9 cellular contexts compared by ENCODE assay signal in the genomic region with DNA sequence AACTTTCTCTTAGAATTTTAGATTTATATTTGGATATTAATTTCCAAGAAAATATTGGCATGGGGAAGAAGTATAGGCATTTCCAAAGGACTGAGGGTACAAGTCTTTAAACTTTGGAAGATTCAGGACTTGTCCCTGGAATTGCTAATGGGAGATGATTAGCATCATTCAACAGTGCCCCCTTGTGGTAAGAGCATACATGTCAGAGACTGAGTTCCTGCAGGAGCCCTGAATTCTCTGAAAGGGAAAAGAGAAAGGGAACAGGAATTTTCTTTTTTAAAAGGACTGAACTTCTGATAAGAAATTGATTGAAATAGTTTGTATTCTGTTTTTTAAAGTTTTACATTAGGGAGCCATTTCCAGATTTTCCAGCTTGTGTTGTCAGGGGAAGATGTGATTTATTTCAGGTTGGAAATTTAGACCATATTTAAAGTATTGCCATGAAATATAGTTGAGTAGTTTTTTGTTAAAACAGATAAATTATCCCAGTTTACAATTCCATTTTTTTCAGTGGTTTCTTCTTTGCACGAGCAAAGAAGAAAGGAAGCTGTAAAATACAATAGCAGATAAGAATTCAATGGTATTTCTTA. TPM values are rescaled to one million over a fixed set of nuclear protein-coding genes. Genes with fewer than 3 reads are reported as not detected.
DNase-seq lines count a peak whose midpoint lies in the region; ATAC-seq and TF ChIP-seq lines count a peak whose summit lies in the region.
"Had no signal": no experiment of that assay in that cellular context is flagged by ENCODE, and none has a peak within 500 bp of the region (broad histone marks: within the 10 kb centered on the region; RNA-seq: fewer than 3 reads in every experiment).

No MANE protein-coding gene starts in this region.

- 19 to 28% (median 23%) methylated on average over 1 of the region's 1 CpG for WGBS in adrenal gland, 4 donors
- WGBS in psoas muscle, 3 donors, result 46 to 74% (median 56%) methylated on average over 1 of the region's 1 CpG

- intact Hi-C loops in Calu3 (cut with micrococcal nuclease; ENCODE audit: unreplicated experiment) (loop anchor here (2.0 to 5.0 kb wide), 2 partner anchors 215 to 227 kb away; no protein-coding TSS in a partner anchor), adrenal gland (cut with DNase I) (loop anchor here (10.0 kb wide), 2 partner anchors 217 to 227 kb away; no protein-coding TSS in a partner anchor), psoas muscle (cut with DNase I) (loop anchor here (5.0 kb wide), 2 partner anchors 125 to 220 kb away; no protein-coding TSS in a partner anchor)

- BruUV-seq in Calu3 (replicated peaks; lab: Mats Ljungman, UMichigan), result no TSS peak

- CTCF ChIA-PET in Calu3 (lab: Charles Lee), result interaction anchor here (1.5 kb wide), 1 partner anchor 218 kb away, joined by 3 read pairs; no protein-coding TSS in a partner anchor

- H3K4me3 Mint-ChIP-seq in Calu3 (ENCODE audit: low read depth, unreplicated experiment), result no peak overlapping the region
- H3K4me3 Mint-ChIP-seq: stimulated activated effector memory CD8-positive, alpha-beta T cell treated with anti-CD3 and anti-CD28 coated beads, Interleukin-12 subunit alpha, Interleukin-12 subunit beta, amount 100 ng/mL, for 72 hours had no signal

- TF ChIP-seq CTCF in Calu3 (IDR thresholded peaks at IDR 0.05; ENCODE audit: unreplicated experiment), result peak; percentile 73
- TF ChIP-seq CTCF in adrenal gland (IDR thresholded peaks at IDR 0.05), result peak; percentile 79 to 95 (median 84)
- TF ChIP-seq CTCF in cardiac muscle cell (IDR thresholded peaks at IDR 0.05; ENCODE audit: low read depth, low read length), result peak; percentile 86
- peak; percentile 90 for TF ChIP-seq CTCF in psoas muscle (IDR thresholded peaks at IDR 0.05)

- no peaks in the 10 kb centered on the region for H3K9me3 Mint-ChIP-seq in Calu3 (ENCODE audit: low read depth, unreplicated experiment)
- H3K9me3 Mint-ChIP-seq: stimulated activated effector memory CD8-positive, alpha-beta T cell treated with anti-CD3 and anti-CD28 coated beads, Interleukin-12 subunit alpha, Interleukin-12 subunit beta, amount 100 ng/mL, for 72 hours had no signal

- no peaks in the 10 kb centered on the region for H3K4me1 ChIP-seq in adrenal gland (replicated peaks in 1 of 2)
- H3K4me1 ChIP-seq in cardiac muscle cell (ENCODE audit: low read depth), result no peaks in the 10 kb centered on the region
- H3K4me1 ChIP-seq in psoas muscle, result no peaks in the 10 kb centered on the region

- no peaks in the 10 kb centered on the region for H3K27me3 Mint-ChIP-seq in Calu3 (ENCODE audit: unreplicated experiment)

- H3K4me1 Mint-ChIP-seq in Calu3 (ENCODE audit: low read depth, unreplicated experiment), result no peaks in the 10 kb centered on the region

- no peak for TF ChIP-seq POLR2A in adrenal gland (IDR thresholded peaks at IDR 0.05)

- H3K4me3 ChIP-seq in adrenal gland (no peak overlapping the region), cardiac muscle cell (no peak overlapping the region), psoas muscle (no peak overlapping the region)

- peak; percentile 72 for DNase-seq in Calu3
- DNase-seq in HCEC 1CT, result peak; percentile 71
- peak; percentile 20 to 68 for DNase-seq in NCI-H524 (lab: John Stamatoyannopoulos, UW)
- peak; percentile 38 to 77 (median 76) for DNase-seq in adrenal gland
- peak; percentile 90 for DNase-seq in cardiac muscle cell (ENCODE audit: low read depth in 1 of 2, low spot score in 1 of 2)
- no peak for DNase-seq in psoas muscle
- no peak for DNase-seq in OCI-M2 (lab: John Stamatoyannopoulos, UW; ENCODE audit: unreplicated experiment)

- H3K36me3 Mint-ChIP-seq in Calu3 (ENCODE audit: insufficient read depth, unreplicated experiment), result peaks cover 4% of the 10 kb centered on the region
- H3K36me3 Mint-ChIP-seq: stimulated activated effector memory CD8-positive, alpha-beta T cell treated with anti-CD3 and anti-CD28 coated beads, Interleukin-12 subunit alpha, Interleukin-12 subunit beta, amount 100 ng/mL, for 72 hours had no signal

- no peaks in the 10 kb centered on the region for H3K9me3 ChIP-seq in adrenal gland (replicated peaks in 1 of 3)
- no peaks in the 10 kb centered on the region for H3K9me3 ChIP-seq in cardiac muscle cell (ENCODE audit: low read depth)
- H3K9me3 ChIP-seq in psoas muscle, result no peaks in the 10 kb centered on the region

- H3K27me3 ChIP-seq in adrenal gland, result no peaks in the 10 kb centered on the region
- H3K27me3 ChIP-seq in cardiac muscle cell, result no peaks in the 10 kb centered on the region
- no peaks in the 10 kb centered on the region for H3K27me3 ChIP-seq in psoas muscle (ENCODE audit: insufficient read depth in 3 of 3, low read length in 2 of 3)

- H3K27ac Mint-ChIP-seq in Calu3 (ENCODE audit: unreplicated experiment), result no peak overlapping the region
- H3K27ac Mint-ChIP-seq: stimulated activated effector memory CD8-positive, alpha-beta T cell treated with anti-CD3 and anti-CD28 coated beads, Interleukin-12 subunit alpha, Interleukin-12 subunit beta, amount 100 ng/mL, for 72 hours had no signal

- ATAC-seq in psoas muscle, result peak; percentile 69 to 91 (median 80)
- ATAC-seq in GM21825 (IDR thresholded peaks at IDR 0.05; ENCODE audit: unreplicated experiment), result no peak
- ATAC-seq: stimulated activated effector memory CD8-positive, alpha-beta T cell treated with anti-CD3 and anti-CD28 coated beads, Interleukin-12 subunit alpha, Interleukin-12 subunit beta, amount 100 ng/mL, for 72 hours had no signal

- H3K36me3 ChIP-seq in adrenal gland (replicated peaks in 1 of 2) (peaks cover 0 to 5% of the 10 kb centered on the region in 2 donors), cardiac muscle cell (no peaks in the 10 kb centered on the region), psoas muscle (ENCODE audit: insufficient read depth in 1 of 2, low read depth in 1 of 2) (peaks cover 0 to 45% of the 10 kb centered on the region in 2 donors)

- no peak overlapping the region for H3K27ac ChIP-seq in adrenal gland
- no peak overlapping the region for H3K27ac ChIP-seq in cardiac muscle cell
- no peak overlapping the region for H3K27ac ChIP-seq in psoas muscle

RNA-seq across cellular contexts. Expression of a gene that starts 44.0 kb away (rescaled TPM):
- 0.78 and 0.83 TPM in 2 replicates for total RNA-seq in Calu3 (2022)
- total RNA-seq in adrenal gland, result 1 to 10 TPM in 5 of 8 donors, under 1 TPM in 1, not detected in 2; 0.91 to 3.1 (median 1.8) TPM
- polyA plus RNA-seq in adrenal gland, result 1 to 10 TPM; 1.3 to 5.2 (median 2.7) TPM
- total RNA-seq in cardiac muscle cell, result 0.35 and 0.57 TPM in 2 replicates
- polyA plus RNA-seq in cardiac muscle cell, result not detected in 2 replicates
- total RNA-seq in psoas muscle, result 1 to 10 TPM in 1 of 4 donors, under 1 TPM in 3; 0.39 to 2.7 (median 0.72) TPM
- 1 to 10 TPM in 1 of 3 donors, under 1 TPM in 2; 0.39 to 1.1 (median 0.73) TPM for polyA plus RNA-seq in psoas muscle

RNA-seq across cellular contexts. Expression of a gene that starts 58.4 kb away (rescaled TPM):
- 70.5 and 74.7 TPM in 2 replicates for total RNA-seq in Calu3 (2022)
- 10 to 100 TPM; 39.5 to 81.3 (median 58.9) TPM for total RNA-seq in adrenal gland
- 100 to 1,000 TPM in 1 of 3 donors, 10 to 100 TPM in 2; 21.0 to 137 (median 22.0) TPM for polyA plus RNA-seq in adrenal gland
- 32.0 and 34.4 TPM in 2 replicates for total RNA-seq in cardiac muscle cell
- polyA plus RNA-seq in cardiac muscle cell, result 63.6 and 73.0 TPM in 2 replicates
- total RNA-seq in psoas muscle, result 10 to 100 TPM; 48.8 to 79.9 (median 58.3) TPM
- 100 to 1,000 TPM in 2 of 3 donors, 10 to 100 TPM in 1; 60.1 to 129 (median 105) TPM for polyA plus RNA-seq in psoas muscle

Comparison
In these comparisons a context has a peak if more than half of its experiments do, and no peak if none do; other contexts are left out.
1. DNase-seq: peak in Calu3 (single experiment), HCEC 1CT (single experiment), NCI-H524 (2 of 2), adrenal gland (7 of 7) and cardiac muscle cell (2 of 2); none in psoas muscle (0 of 2) and OCI-M2 (single experiment).
2. Peak in every context shown above with its lines, with median percentiles within 50 percentile points of each other: CTCF ChIP-seq.